In genomic region chr1:235586413-235586812, GRCh38 we compare ENCODE assay signal across 1 cellular context.
TF ChIP-seq lines count a peak whose summit lies in the region.

No MANE protein-coding gene starts in this region.

TF ChIP-seq in HepG2, 621 proteins besides CTCF, POLR2A, EP300 and RAD21 (continued from another document):
- TF ChIP-seq ZBTB26 (CRISPR knock-in tag; IDR thresholded peaks at IDR 0.05; ENCODE audit: borderline replicate concordance) = no peak
- no peak for TF ChIP-seq ZNF598 (CRISPR knock-in tag; IDR thresholded peaks at IDR 0.05; ENCODE audit: borderline replicate concordance)
- no peak for TF ChIP-seq HCFC1 (IDR thresholded peaks at IDR 0.05; ENCODE audit: low read depth, low read length)
- TF ChIP-seq ZNF138 (CRISPR knock-in tag; IDR thresholded peaks at IDR 0.05; ENCODE audit: low read depth) = no peak
- TF ChIP-seq ZNF543 (CRISPR knock-in tag; IDR thresholded peaks at IDR 0.05) = no peak
- TF ChIP-seq ZNF362 (CRISPR knock-in tag; IDR thresholded peaks at IDR 0.05; ENCODE audit: borderline replicate concordance) = no peak
- no peak for TF ChIP-seq BCL3 (CRISPR knock-in tag; IDR thresholded peaks at IDR 0.05)
- TF ChIP-seq SALL1 (CRISPR knock-in tag; IDR thresholded peaks at IDR 0.05) = no peak
- no peak for TF ChIP-seq EZH2 (conservative IDR thresholded peaks at IDR 0.05; ENCODE audit: low read depth, low read length)
- no peak for TF ChIP-seq ZNF326 (CRISPR knock-in tag; IDR thresholded peaks at IDR 0.05; ENCODE audit: borderline replicate concordance)
- TF ChIP-seq IKZF5 (CRISPR knock-in tag; IDR thresholded peaks at IDR 0.05) = no peak
- TF ChIP-seq ZNF276 (CRISPR knock-in tag; IDR thresholded peaks at IDR 0.05; ENCODE audit: low read depth) = no peak
